ENCODE assay signal across 12 cellular contexts in the genomic region with DNA sequence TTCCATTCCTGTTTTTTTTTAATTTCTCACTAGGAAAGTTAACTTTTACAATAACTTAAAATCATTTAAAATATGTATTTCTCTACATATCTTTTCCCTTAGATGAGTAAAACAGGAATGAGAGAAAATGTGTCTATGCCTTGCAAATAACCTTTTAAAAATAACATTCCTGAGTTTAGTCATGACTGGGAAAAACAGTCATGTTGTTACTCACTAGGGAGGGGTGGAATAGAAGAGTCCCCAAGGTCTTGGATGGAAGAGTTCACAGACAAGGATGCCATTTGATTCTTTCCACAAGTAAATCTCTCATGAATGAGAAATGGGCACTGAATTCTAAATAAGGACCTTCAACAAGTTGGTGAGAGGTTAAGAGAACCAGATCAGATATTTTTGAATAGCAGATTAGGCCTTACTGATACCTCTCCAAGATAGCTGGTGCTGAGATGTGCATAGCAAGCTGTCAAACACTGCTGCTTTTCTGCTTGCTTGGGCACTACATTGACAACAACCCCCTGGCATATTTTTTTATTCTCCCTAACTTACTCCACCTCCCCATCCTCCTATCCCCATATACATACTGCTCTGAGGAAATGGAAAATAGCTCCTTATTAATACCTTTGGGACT. TPM values are rescaled to one million over a fixed set of nuclear protein-coding genes. Genes with fewer than 3 reads are reported as not detected.
DNase-seq lines count a peak whose midpoint lies in the region; ATAC-seq, FAIRE-seq and TF ChIP-seq lines count a peak whose summit lies in the region.
"Had no signal": no experiment of that assay in that cellular context is flagged by ENCODE, and none has a peak within 500 bp of the region (broad histone marks: within the 10 kb centered on the region; RNA-seq: fewer than 3 reads in every experiment).

No MANE protein-coding gene starts in this region.

- H3K79me1 ChIP-seq in mesenchymal stem cell (replicated peaks; ENCODE audit: low read length, poor library complexity, severe bottlenecking): peaks cover 5% of the 10 kb centered on the region

- no peak overlapping the region for H4K8ac ChIP-seq in mesenchymal stem cell (ENCODE audit: low read length)

- H2BK12ac ChIP-seq in mesenchymal stem cell (ENCODE audit: low read length in 2 of 2): no peak overlapping the region

- no peak for ATAC-seq in pancreas
- ATAC-seq in GM21717 (IDR thresholded peaks at IDR 0.05; ENCODE audit: unreplicated experiment): no peak

- no peak overlapping the region for H3K4me2 ChIP-seq in mesenchymal stem cell (ENCODE audit: low read length, poor library complexity, severe bottlenecking)

- no peak overlapping the region for H2BK15ac ChIP-seq in mesenchymal stem cell (ENCODE audit: low read depth, poor library complexity, severe bottlenecking)

- H2AK5ac ChIP-seq in mesenchymal stem cell (ENCODE audit: low read length, severe bottlenecking): no peak overlapping the region

- intact Hi-C loops in pancreas (cut with DNase I): no loop called here

- no peak for FAIRE-seq in pancreas (lab: Jason Lieb, UNC)

- H3K9me3 ChIP-seq in mesenchymal stem cell (ENCODE audit: control insufficient read depth, low read length) (no peaks in the 10 kb centered on the region), pancreas (no peaks in the 10 kb centered on the region)

- no peak overlapping the region for H3K23ac ChIP-seq in mesenchymal stem cell (ENCODE audit: low read length in 2 of 2)

- H3K36me3 ChIP-seq in mesenchymal stem cell (ENCODE audit: control insufficient read depth in 1 of 2, insufficient read depth in 2 of 2, low read depth in 1 of 2, low read length in 2 of 2) (peaks cover 23 to 83% of the 10 kb centered on the region in 2 experiments), pancreas (peaks cover 0 to 85% (median 31%) of the 10 kb centered on the region in 3 donors)

- no peak overlapping the region for H4K91ac ChIP-seq in mesenchymal stem cell (ENCODE audit: low read length)

- H3K18ac ChIP-seq in mesenchymal stem cell (ENCODE audit: low read depth in 1 of 2, low read length in 2 of 2): no peak overlapping the region

- TF ChIP-seq CTCF in pancreas (IDR thresholded peaks at IDR 0.05): no peak

- H2BK5ac ChIP-seq in mesenchymal stem cell (ENCODE audit: low read depth, low read length, poor library complexity, severe bottlenecking): no peak overlapping the region

- H3K4me1 ChIP-seq in mesenchymal stem cell (ENCODE audit: control insufficient read depth, insufficient read depth, low read depth, low read length) (peaks cover 4% of the 10 kb centered on the region), pancreas (no peaks in the 10 kb centered on the region)

- peak overlapping the region; percentile 90 for H3K9ac ChIP-seq in mesenchymal stem cell (ENCODE audit: low read length)

- no peak overlapping the region for H3K14ac ChIP-seq in mesenchymal stem cell (ENCODE audit: low read length in 2 of 2)

- H3K4ac ChIP-seq in mesenchymal stem cell (ENCODE audit: low read depth in 1 of 2, low read length in 2 of 2): no peak overlapping the region

- H3K27me3 ChIP-seq in mesenchymal stem cell (ENCODE audit: control insufficient read depth in 1 of 2, insufficient read depth in 1 of 2, low read length in 2 of 2): no peaks in the 10 kb centered on the region
- no peaks in the 10 kb centered on the region for H3K27me3 ChIP-seq in pancreas

- H3K4me3 ChIP-seq in mesenchymal stem cell (ENCODE audit: insufficient read depth in 1 of 2, low read depth in 1 of 2, low read length in 2 of 2): peak overlapping the region in 1 of 2 experiments; percentile 45
- no peak overlapping the region for H3K4me3 ChIP-seq in pancreas

- H3K27ac ChIP-seq in mesenchymal stem cell (ENCODE audit: low read length, poor library complexity, severe bottlenecking) (peak overlapping the region; percentile 74), pancreas (no peak overlapping the region)

- DNase-seq in AG08396 (ENCODE audit: low spot score) (peak; percentile 61), M059J (ENCODE audit: low read depth) (peak; percentile 40), dedifferentiated amniotic fluid mesenchymal stem cell (ENCODE audit: extremely low spot score) (peak; percentile 76), mesenchymal stem cell (peak; percentile 22), pancreas (no peak), NCI-H446 (lab: John Stamatoyannopoulos, UW) (no peak)
- no peak for DNase-seq in activated CD4-positive, alpha-beta T cell treated with anti-CD3 and anti-CD28 coated beads for 48 hours
- DNase-seq: CD4-positive, alpha-beta memory T cell; NCI-H345; retina; SHP77 treated with DMSO at 0.1 percent for 48 hours had no signal

- H2AFZ ChIP-seq in mesenchymal stem cell (ENCODE audit: low read depth, low read length): no peak overlapping the region

- H2BK120ac ChIP-seq in mesenchymal stem cell (ENCODE audit: low read depth, low read length): no peak overlapping the region

RNA-seq across cellular contexts. Expression of a gene that starts 25.1 kb away (rescaled TPM):
- 61.2 and 83.3 TPM in 2 replicates for total RNA-seq in M059J (2014; rRNA removed; shearing (Covaris generic))
- polyA plus RNA-seq in mesenchymal stem cell (2013, experiment 1 of 2): 56.0 TPM
- polyA plus RNA-seq in mesenchymal stem cell (2013, experiment 2 of 2): 52.3 TPM
- 10 to 100 TPM; 16.0 to 84.8 (median 54.9) TPM for total RNA-seq in pancreas
- 1 to 10 TPM; 7.0 to 8.7 TPM for polyA plus RNA-seq in pancreas

RNA-seq across cellular contexts. Expression of a gene that starts 43.3 kb away (rescaled TPM):
- total RNA-seq in M059J (2014; rRNA removed; shearing (Covaris generic)): 6.7 and 10.4 TPM in 2 replicates
- polyA plus RNA-seq in mesenchymal stem cell (2013, experiment 1 of 2): 8.4 TPM
- 8.1 TPM for polyA plus RNA-seq in mesenchymal stem cell (2013, experiment 2 of 2)
- total RNA-seq in pancreas: 10 to 100 TPM in 2 of 6 donors, 1 to 10 TPM in 4; 5.9 to 13.1 (median 8.5) TPM
- 10 to 100 TPM; 11.4 to 18.1 TPM for polyA plus RNA-seq in pancreas

RNA-seq across cellular contexts. Expression of a gene that starts 43.4 kb away (rescaled TPM):
- total RNA-seq in M059J (2014; rRNA removed; shearing (Covaris generic)): 1,320 and 3,545 TPM in 2 replicates
- polyA plus RNA-seq in mesenchymal stem cell (2013, experiment 1 of 2): 1,728 TPM
- polyA plus RNA-seq in mesenchymal stem cell (2013, experiment 2 of 2): 1,807 TPM
- total RNA-seq in pancreas: 1,000 to 10,000 TPM in 5 of 6 donors, 100 to 1,000 TPM in 1; 952 to 1,393 (median 1,175) TPM
- polyA plus RNA-seq in pancreas: 1,000 to 10,000 TPM; 1,500 to 2,346 TPM

Comparison
In these comparisons a context has a peak if more than half of its experiments do, and no peak if none do; other contexts are left out.
1. DNase-seq: peak in AG08396 (single experiment), M059J (single experiment), dedifferentiated amniotic fluid mesenchymal stem cell (single experiment) and mesenchymal stem cell (single experiment); none in pancreas (0 of 6), NCI-H446 (0 of 2) and activated CD4-positive, alpha-beta T cell treated with anti-CD3 and anti-CD28 coated beads for 48 hours (single experiment).